In the genomic region with DNA sequence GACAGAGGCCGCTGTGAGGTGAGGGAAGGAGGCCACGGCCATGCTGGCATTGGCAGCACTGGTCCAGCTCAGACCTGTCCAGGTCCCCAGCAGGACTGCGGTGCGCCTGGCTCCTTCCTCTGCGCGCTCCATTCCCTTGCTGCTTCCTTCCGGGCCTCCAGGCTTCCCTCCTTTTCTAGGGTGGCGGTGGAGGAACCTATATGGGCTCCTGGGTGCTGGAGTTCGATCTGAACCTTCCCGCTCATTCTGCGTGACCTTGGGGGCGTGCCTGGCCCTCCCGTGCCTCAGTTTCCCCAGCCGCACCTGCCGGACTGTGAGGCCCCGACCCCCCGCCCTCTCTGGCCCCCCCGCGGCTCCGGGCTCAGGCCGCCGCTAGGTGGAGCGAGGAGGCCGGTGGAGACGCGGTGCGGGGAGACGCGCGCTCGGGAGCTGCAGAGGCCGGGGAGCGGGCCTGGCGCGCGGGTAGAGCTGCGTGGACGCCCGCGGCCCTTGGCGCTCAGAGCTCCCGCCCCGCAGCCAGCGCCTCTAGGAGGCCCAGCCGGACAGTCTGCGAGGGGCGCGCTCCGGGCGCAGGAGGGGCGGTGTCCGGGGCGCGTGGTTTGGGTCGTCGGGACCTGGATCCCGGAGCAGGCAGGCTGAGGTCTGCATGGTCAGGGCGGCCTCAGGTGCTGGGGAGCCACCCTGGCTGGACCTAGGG, we compare ENCODE assay signal across 1 cellular context.
TF ChIP-seq lines count a peak whose summit lies in the region.

No MANE protein-coding gene starts in this region.

TF ChIP-seq in K562, 482 proteins besides CTCF, POLR2A, EP300 and RAD21 (continued from another document):
- TF ChIP-seq, protein P1, sequence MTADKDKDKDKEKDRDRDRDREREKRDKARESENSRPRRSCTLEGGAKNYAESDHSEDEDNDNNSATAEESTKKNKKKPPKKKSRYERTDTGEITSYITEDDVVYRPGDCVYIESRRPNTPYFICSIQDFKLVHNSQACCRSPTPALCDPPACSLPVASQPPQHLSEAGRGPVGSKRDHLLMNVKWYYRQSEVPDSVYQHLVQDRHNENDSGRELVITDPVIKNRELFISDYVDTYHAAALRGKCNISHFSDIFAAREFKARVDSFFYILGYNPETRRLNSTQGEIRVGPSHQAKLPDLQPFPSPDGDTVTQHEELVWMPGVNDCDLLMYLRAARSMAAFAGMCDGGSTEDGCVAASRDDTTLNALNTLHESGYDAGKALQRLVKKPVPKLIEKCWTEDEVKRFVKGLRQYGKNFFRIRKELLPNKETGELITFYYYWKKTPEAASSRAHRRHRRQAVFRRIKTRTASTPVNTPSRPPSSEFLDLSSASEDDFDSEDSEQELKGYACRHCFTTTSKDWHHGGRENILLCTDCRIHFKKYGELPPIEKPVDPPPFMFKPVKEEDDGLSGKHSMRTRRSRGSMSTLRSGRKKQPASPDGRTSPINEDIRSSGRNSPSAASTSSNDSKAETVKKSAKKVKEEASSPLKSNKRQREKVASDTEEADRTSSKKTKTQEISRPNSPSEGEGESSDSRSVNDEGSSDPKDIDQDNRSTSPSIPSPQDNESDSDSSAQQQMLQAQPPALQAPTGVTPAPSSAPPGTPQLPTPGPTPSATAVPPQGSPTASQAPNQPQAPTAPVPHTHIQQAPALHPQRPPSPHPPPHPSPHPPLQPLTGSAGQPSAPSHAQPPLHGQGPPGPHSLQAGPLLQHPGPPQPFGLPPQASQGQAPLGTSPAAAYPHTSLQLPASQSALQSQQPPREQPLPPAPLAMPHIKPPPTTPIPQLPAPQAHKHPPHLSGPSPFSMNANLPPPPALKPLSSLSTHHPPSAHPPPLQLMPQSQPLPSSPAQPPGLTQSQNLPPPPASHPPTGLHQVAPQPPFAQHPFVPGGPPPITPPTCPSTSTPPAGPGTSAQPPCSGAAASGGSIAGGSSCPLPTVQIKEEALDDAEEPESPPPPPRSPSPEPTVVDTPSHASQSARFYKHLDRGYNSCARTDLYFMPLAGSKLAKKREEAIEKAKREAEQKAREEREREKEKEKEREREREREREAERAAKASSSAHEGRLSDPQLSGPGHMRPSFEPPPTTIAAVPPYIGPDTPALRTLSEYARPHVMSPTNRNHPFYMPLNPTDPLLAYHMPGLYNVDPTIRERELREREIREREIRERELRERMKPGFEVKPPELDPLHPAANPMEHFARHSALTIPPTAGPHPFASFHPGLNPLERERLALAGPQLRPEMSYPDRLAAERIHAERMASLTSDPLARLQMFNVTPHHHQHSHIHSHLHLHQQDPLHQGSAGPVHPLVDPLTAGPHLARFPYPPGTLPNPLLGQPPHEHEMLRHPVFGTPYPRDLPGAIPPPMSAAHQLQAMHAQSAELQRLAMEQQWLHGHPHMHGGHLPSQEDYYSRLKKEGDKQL (CRISPR knock-in tag; IDR thresholded peaks at IDR 0.05; ENCODE audit: borderline replicate concordance): no peak
- TF ChIP-seq, protein P2, sequence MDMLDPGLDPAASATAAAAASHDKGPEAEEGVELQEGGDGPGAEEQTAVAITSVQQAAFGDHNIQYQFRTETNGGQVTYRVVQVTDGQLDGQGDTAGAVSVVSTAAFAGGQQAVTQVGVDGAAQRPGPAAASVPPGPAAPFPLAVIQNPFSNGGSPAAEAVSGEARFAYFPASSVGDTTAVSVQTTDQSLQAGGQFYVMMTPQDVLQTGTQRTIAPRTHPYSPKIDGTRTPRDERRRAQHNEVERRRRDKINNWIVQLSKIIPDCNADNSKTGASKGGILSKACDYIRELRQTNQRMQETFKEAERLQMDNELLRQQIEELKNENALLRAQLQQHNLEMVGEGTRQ (CRISPR knock-in tag; IDR thresholded peaks at IDR 0.05): no peak
- TF ChIP-seq, protein P3, sequence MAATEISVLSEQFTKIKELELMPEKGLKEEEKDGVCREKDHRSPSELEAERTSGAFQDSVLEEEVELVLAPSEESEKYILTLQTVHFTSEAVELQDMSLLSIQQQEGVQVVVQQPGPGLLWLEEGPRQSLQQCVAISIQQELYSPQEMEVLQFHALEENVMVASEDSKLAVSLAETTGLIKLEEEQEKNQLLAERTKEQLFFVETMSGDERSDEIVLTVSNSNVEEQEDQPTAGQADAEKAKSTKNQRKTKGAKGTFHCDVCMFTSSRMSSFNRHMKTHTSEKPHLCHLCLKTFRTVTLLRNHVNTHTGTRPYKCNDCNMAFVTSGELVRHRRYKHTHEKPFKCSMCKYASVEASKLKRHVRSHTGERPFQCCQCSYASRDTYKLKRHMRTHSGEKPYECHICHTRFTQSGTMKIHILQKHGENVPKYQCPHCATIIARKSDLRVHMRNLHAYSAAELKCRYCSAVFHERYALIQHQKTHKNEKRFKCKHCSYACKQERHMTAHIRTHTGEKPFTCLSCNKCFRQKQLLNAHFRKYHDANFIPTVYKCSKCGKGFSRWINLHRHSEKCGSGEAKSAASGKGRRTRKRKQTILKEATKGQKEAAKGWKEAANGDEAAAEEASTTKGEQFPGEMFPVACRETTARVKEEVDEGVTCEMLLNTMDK (IDR thresholded peaks at IDR 0.05; ENCODE audit: borderline replicate concordance, insufficient read depth, low read depth, low read length, poor library complexity, severe bottlenecking): no peak
- TF ChIP-seq, protein P4, sequence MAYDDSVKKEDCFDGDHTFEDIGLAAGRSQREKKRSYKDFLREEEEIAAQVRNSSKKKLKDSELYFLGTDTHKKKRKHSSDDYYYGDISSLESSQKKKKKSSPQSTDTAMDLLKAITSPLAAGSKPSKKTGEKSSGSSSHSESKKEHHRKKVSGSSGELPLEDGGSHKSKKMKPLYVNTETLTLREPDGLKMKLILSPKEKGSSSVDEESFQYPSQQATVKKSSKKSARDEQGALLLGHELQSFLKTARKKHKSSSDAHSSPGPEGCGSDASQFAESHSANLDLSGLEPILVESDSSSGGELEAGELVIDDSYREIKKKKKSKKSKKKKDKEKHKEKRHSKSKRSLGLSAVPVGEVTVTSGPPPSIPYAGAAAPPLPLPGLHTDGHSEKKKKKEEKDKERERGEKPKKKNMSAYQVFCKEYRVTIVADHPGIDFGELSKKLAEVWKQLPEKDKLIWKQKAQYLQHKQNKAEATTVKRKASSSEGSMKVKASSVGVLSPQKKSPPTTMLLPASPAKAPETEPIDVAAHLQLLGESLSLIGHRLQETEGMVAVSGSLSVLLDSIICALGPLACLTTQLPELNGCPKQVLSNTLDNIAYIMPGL (CRISPR knock-in tag; IDR thresholded peaks at IDR 0.05): no peak
- no peak for TF ChIP-seq MXI1 (IDR thresholded peaks at IDR 0.05; ENCODE audit: low read depth, low read length)
- TF ChIP-seq SIRT6 (IDR thresholded peaks at IDR 0.05; ENCODE audit: low read depth, low read length): no peak
- TF ChIP-seq, protein P5, sequence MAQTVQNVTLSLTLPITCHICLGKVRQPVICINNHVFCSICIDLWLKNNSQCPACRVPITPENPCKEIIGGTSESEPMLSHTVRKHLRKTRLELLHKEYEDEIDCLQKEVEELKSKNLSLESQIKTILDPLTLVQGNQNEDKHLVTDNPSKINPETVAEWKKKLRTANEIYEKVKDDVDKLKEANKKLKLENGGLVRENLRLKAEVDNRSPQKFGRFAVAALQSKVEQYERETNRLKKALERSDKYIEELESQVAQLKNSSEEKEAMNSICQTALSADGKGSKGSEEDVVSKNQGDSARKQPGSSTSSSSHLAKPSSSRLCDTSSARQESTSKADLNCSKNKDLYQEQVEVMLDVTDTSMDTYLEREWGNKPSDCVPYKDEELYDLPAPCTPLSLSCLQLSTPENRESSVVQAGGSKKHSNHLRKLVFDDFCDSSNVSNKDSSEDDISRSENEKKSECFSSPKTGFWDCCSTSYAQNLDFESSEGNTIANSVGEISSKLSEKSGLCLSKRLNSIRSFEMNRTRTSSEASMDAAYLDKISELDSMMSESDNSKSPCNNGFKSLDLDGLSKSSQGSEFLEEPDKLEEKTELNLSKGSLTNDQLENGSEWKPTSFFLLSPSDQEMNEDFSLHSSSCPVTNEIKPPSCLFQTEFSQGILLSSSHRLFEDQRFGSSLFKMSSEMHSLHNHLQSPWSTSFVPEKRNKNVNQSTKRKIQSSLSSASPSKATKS (CRISPR knock-in tag; IDR thresholded peaks at IDR 0.05): no peak
- peak; percentile 87; the same call in 1 of the 2 replicates for TF ChIP-seq KDM2B (CRISPR knock-in tag; IDR thresholded peaks at IDR 0.05)
- TF ChIP-seq HDAC6 (IDR thresholded peaks at IDR 0.05; ENCODE audit: low read depth, low read length): 0 out of 2 replicates have a peak, but pooled peaks have one; percentile 81
- TF ChIP-seq HMG20A (CRISPR knock-in tag; conservative IDR thresholded peaks at IDR 0.05): no peak
- no peak for TF ChIP-seq HNRNPL (IDR thresholded peaks at IDR 0.05; ENCODE audit: low read depth, low read length)
- peak in 1 of 2 experiments; percentile 80; a peak in 1 of 4 replicates for TF ChIP-seq NONO (IDR thresholded peaks at IDR 0.05; ENCODE audit: low read depth in 2 of 2, low read length in 1 of 2)
- TF ChIP-seq SUPT5H (IDR thresholded peaks at IDR 0.05): no peak
- no peak for TF ChIP-seq STAT5B (CRISPR knock-in tag; IDR thresholded peaks at IDR 0.05)
- no peak for TF ChIP-seq NFE2L1 (tag; IDR thresholded peaks at IDR 0.05; ENCODE audit: borderline replicate concordance, low read depth)
- TF ChIP-seq, protein P6, sequence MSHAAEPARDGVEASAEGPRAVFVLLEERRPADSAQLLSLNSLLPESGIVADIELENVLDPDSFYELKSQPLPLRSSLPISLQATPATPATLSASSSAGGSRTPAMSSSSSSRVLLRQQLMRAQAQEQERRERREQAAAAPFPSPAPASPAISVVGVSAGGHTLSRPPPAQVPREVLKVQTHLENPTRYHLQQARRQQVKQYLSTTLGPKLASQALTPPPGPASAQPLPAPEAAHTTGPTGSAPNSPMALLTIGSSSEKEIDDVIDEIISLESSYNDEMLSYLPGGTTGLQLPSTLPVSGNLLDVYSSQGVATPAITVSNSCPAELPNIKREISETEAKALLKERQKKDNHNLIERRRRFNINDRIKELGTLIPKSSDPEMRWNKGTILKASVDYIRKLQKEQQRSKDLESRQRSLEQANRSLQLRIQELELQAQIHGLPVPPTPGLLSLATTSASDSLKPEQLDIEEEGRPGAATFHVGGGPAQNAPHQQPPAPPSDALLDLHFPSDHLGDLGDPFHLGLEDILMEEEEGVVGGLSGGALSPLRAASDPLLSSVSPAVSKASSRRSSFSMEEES (CRISPR knock-in tag; IDR thresholded peaks at IDR 0.05): no peak
